Comparison of ENCODE assay signal across 30 cellular contexts in genomic region chr7:98654524-98655272, GRCh38. TPM values are rescaled to one million over a fixed set of nuclear protein-coding genes. Genes with fewer than 3 reads are reported as not detected.
"Had no signal": no experiment of that assay in that cellular context is flagged by ENCODE, and none has a peak within 500 bp of the region (broad histone marks: within the 10 kb centered on the region; RNA-seq: fewer than 3 reads in every experiment).

No MANE protein-coding gene starts in this region.

- H3K36me3 ChIP-seq: adrenal gland, breast epithelium, cardiac muscle cell, colonic mucosa, gastrocnemius medialis, heart left ventricle had no signal

- H3K27me3 ChIP-seq: adrenal gland, breast epithelium, cardiac muscle cell, colonic mucosa, gastrocnemius medialis had no signal

- H3K4me1 ChIP-seq: adrenal gland, breast epithelium, colonic mucosa, gastrocnemius medialis, heart left ventricle had no signal

- H3K4me3 ChIP-seq: adrenal gland, breast epithelium, cardiac muscle cell, colonic mucosa, gastrocnemius medialis, heart left ventricle had no signal

- H3K27ac ChIP-seq: adrenal gland, breast epithelium, cardiac muscle cell, colonic mucosa, gastrocnemius medialis, heart left ventricle, VCaP had no signal

- DNase-seq: activated CD4-positive, alpha-beta memory T cell treated with anti-CD3 and anti-CD28 coated beads, Interleukin-2, amount 10 ng/mL, durations not matched to agents 7 days and 5 days; activated CD4-positive, alpha-beta T cell treated with anti-CD3 and anti-CD28 coated beads for 1 hour; activated CD4-positive, alpha-beta T cell treated with anti-CD3 and anti-CD28 coated beads for 4 hours; activated CD4-positive, alpha-beta T cell treated with anti-CD3 and anti-CD28 coated beads, Interleukin-2, amount 10 ng/mL, durations not matched to agents 7 days and 5 days; activated CD4-positive, alpha-beta T cell treated with anti-CD3 and anti-CD28 coated beads, Interleukin-2, amount 50 U/mL, for 4 hours; activated CD8-positive, alpha-beta memory T cell treated with anti-CD3 and anti-CD28 coated beads, Interleukin-2, amount 10 ng/mL, durations not matched to agents 7 days and 5 days; activated CD8-positive, alpha-beta memory T cell treated with anti-CD3 and anti-CD28 coated beads, Interleukin-2, amount 50 U/mL, for 4 hours; activated effector memory CD4-positive, alpha-beta T cell treated with anti-CD3 and anti-CD28 coated beads, Interleukin-2, amount 50 U/mL, for 16 hours; activated naive CD4-positive, alpha-beta T cell treated with anti-CD3 and anti-CD28 coated beads for 36 hours; activated naive CD8-positive, alpha-beta T cell treated with anti-CD3 and anti-CD28 coated beads for 36 hours; activated naive CD8-positive, alpha-beta T cell treated with anti-CD3 and anti-CD28 coated beads, Interleukin-2, amount 50 U/mL, for 24 hours; activated T-cell treated with anti-CD3 and anti-CD28 coated beads, Interleukin-2, amount 50 U/mL, for 1 hour; activated T-cell treated with anti-CD3 and anti-CD28 coated beads, Interleukin-2, amount 50 U/mL, for 48 hours; central memory CD4-positive, alpha-beta T cell; cerebellar nuclear complex; colonic mucosa; effector CD8-positive, alpha-beta T cell; endodermal cell; foreskin fibroblast; gastrocnemius medialis; glutamatergic neuron; heart left ventricle; T-helper 2 cell had no signal

- ATAC-seq: activated CD8-positive, alpha-beta memory T cell treated with anti-CD3 and anti-CD28 coated beads, Interleukin-2, amount 10 ng/mL, durations not matched to agents 7 days and 5 days; activated naive CD8-positive, alpha-beta T cell treated with anti-CD3 and anti-CD28 coated beads, Interleukin-2, amount 50 U/mL, for 24 hours; esophagus mucosa; gastrocnemius medialis; heart left ventricle; WTC11 had no signal

- H3K9me3 ChIP-seq: adrenal gland, colonic mucosa, gastrocnemius medialis had no signal

RNA-seq across cellular contexts. Expression of gene NPTX2, which starts 37.6 kb away (rescaled TPM):
- total RNA-seq: activated CD4-positive, alpha-beta memory T cell treated with anti-CD3 and anti-CD28 coated beads, Interleukin-2, amount 10 ng/mL, durations not matched to agents 7 days and 5 days; activated CD4-positive, alpha-beta T cell treated with anti-CD3 and anti-CD28 coated beads, Interleukin-2, amount 10 ng/mL, durations not matched to agents 7 days and 5 days; activated CD8-positive, alpha-beta memory T cell treated with anti-CD3 and anti-CD28 coated beads, Interleukin-2, amount 10 ng/mL, durations not matched to agents 7 days and 5 days; activated naive CD4-positive, alpha-beta T cell treated with anti-CD3 and anti-CD28 coated beads for 36 hours; activated naive CD8-positive, alpha-beta T cell treated with anti-CD3 and anti-CD28 coated beads for 36 hours; cardiac muscle cell; T-helper 1 cell treated with Interleukin-12 subunit alpha and Interleukin-12 subunit beta and Interleukin-4 antibody, amounts not matched to agents 30 ng/mL and 1 ng/mL, for 36 hours had no signal
- polyA plus RNA-seq: cardiac muscle cell had no signal
